In genomic region chr10:72661436-72661835, GRCh38 we compare ENCODE assay signal across 26 cellular contexts.
"Had no signal": no experiment of that assay in that cellular context is flagged by ENCODE, and none has a peak within 500 bp of the region (broad histone marks: within the 10 kb centered on the region; RNA-seq: fewer than 3 reads in every experiment).

No MANE protein-coding gene starts in this region.

- ATAC-seq: naive thymus-derived CD4-positive, alpha-beta T cell; natural killer cell; psoas muscle; right cardiac atrium; right lobe of liver; stimulated activated effector memory CD8-positive, alpha-beta T cell treated with anti-CD3 and anti-CD28 coated beads, Interleukin-12 subunit alpha, Interleukin-12 subunit beta, amount 100 ng/mL, for 72 hours; stimulated activated naive B cell treated with anti-CD40 and anti-IgM and Interleukin-4, amounts not matched to agents 10 μg/mL and 1 μg/mL and 100 μg/mL, for 72 hours; upper lobe of right lung had no signal

- DNase-seq: naive thymus-derived CD4-positive, alpha-beta T cell; natural killer cell; occipital lobe; ovary; posterior cingulate gyrus; psoas muscle; right cardiac atrium; right lobe of liver; sigmoid colon; spleen; stimulated activated CD4-positive, alpha-beta T cell treated with anti-CD3 and anti-CD28 coated beads, Interleukin-12 subunit alpha, Interleukin-12 subunit beta, amount 100 ng/mL, for 4 hours; stimulated activated CD4-positive, alpha-beta T cell treated with anti-CD3 and anti-CD28 coated beads, Interleukin-2, amount 100 ng/mL, for 24 hours; stimulated activated CD4-positive, alpha-beta T cell treated with anti-CD3 and anti-CD28 coated beads, Interleukin-2, amount 100 ng/mL, for 48 hours; stimulated activated CD4-positive, alpha-beta T cell treated with anti-CD3 and anti-CD28 coated beads, Interleukin-4, amount 100 ng/mL, for 24 hours; stimulated activated naive B cell treated with anti-CD40 and anti-IgM and Interleukin-4, amounts not matched to agents 10 μg/mL and 1 μg/mL and 100 μg/mL, for 72 hours; stimulated activated naive CD4-positive, alpha-beta T cell treated with Interleukin-2 at 50 U/mL for 16 hours; stomach; thyroid gland; upper lobe of right lung; uterus had no signal

- H3K27ac ChIP-seq: neural progenitor cell, ovary, parathyroid adenoma, psoas muscle, right lobe of liver, sigmoid colon, spleen, stomach, thoracic aorta, thyroid gland, tibial nerve, upper lobe of right lung, uterus had no signal

- H3K4me3 ChIP-seq: neural progenitor cell, ovary, psoas muscle, right lobe of liver, sigmoid colon, smooth muscle cell, spleen, stomach, thoracic aorta, thyroid gland, tibial nerve, upper lobe of right lung, uterus had no signal

- H3K79me2 ChIP-seq: parathyroid adenoma had no signal

- H3K4me2 ChIP-seq: neural progenitor cell, smooth muscle cell had no signal

- H3K9me3 ChIP-seq: ovary, psoas muscle, right lobe of liver, sigmoid colon, spleen, stomach, thoracic aorta, thyroid gland, tibial nerve, upper lobe of right lung, uterus had no signal

- H3K36me3 ChIP-seq: neural progenitor cell, ovary, right lobe of liver, sigmoid colon, spleen, stomach, thoracic aorta, thyroid gland, tibial nerve, upper lobe of right lung, uterus had no signal

- H2AFZ ChIP-seq: neural progenitor cell, parathyroid adenoma had no signal

- H3K4me1 ChIP-seq: neural progenitor cell, parathyroid adenoma, psoas muscle, right lobe of liver, sigmoid colon, spleen, stomach, thyroid gland, tibial nerve, upper lobe of right lung, uterus had no signal

- H3K27me3 ChIP-seq: neural progenitor cell, ovary, right lobe of liver, sigmoid colon, spleen, stomach, thyroid gland, tibial nerve, upper lobe of right lung, uterus had no signal
